Comparison of ENCODE assay signal across 10 cellular contexts in the genomic region with DNA sequence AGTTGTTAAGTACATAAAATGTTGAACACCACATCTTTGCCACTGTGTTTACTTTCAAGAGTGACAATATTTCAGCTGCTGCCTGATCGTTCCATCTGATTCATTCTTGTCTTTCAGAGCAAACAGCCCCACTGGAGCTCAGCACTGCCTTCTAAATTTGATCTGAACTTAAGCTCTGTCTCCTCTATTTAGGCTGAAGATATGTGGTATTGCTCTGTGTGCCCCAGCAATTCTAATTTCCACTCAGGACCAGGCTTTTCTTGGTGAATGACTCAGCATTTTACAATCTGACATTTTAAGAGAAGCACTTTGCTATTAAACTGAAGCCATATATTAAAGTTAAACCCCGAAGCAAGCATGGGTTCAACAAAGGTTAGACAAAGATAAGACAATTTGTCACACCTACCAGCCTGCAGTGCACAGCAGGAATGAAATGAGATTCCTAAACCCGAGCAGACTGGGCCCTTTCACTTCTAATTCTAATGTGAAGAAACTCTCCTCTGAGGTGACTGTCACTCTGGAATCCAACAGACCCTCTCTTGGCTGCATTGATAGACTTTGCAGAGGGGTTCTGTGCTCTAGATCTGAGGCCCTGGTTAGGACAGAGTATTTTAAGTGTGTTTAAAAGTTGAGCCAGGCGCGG. TPM values are rescaled to one million over a fixed set of nuclear protein-coding genes. Genes with fewer than 3 reads are reported as not detected.
DNase-seq lines count a peak whose midpoint lies in the region; ATAC-seq, FAIRE-seq and TF ChIP-seq lines count a peak whose summit lies in the region.
"Had no signal": no experiment of that assay in that cellular context is flagged by ENCODE, and none has a peak within 500 bp of the region (broad histone marks: within the 10 kb centered on the region; RNA-seq: fewer than 3 reads in every experiment).

No MANE protein-coding gene starts in this region.

- peak; percentile 25 for DNase-seq in AG08395 (ENCODE audit: low spot score)
- DNase-seq in HTR-8/SVneo (ENCODE audit: insufficient read length, low spot score), result no peak
- peak; percentile 54 for DNase-seq in adipocyte (ENCODE audit: low read depth)
- no peak for DNase-seq in left lung
- DNase-seq in activated naive CD4-positive, alpha-beta T cell (lab: John Stamatoyannopoulos, UW), result no peak
- no peak for DNase-seq in foreskin melanocyte
- no peak for DNase-seq in T-helper 1 cell
- DNase-seq: NK-92 treated with Interleukin-12 subunit alpha and Interleukin-12 subunit beta, amount 100 ng/mL, for 24 hours; ovary had no signal

- H3K4me1 ChIP-seq in adipocyte (ENCODE audit: control insufficient read depth, insufficient read depth, low read length), result peaks cover 8% of the 10 kb centered on the region
- peaks cover 0 to 8% of the 10 kb centered on the region in 2 donors for H3K4me1 ChIP-seq in left lung

- no peak overlapping the region for H3K27ac ChIP-seq in left lung
- H3K27ac ChIP-seq: ovary had no signal

- ATAC-seq in left lung, result peak; percentile 23
- no peak for ATAC-seq in GM21786 (IDR thresholded peaks at IDR 0.05; ENCODE audit: unreplicated experiment)

- H3K27me3 ChIP-seq in adipocyte (replicated peaks; ENCODE audit: control insufficient read depth, insufficient read depth, low read length), result no peaks in the 10 kb centered on the region
- no peaks in the 10 kb centered on the region for H3K27me3 ChIP-seq in left lung
- H3K27me3 ChIP-seq: ovary had no signal

- peak; percentile 73 for FAIRE-seq in HTR-8/SVneo (lab: Jason Lieb, UNC)

- no peaks in the 10 kb centered on the region for H3K9me3 ChIP-seq in adipocyte (ENCODE audit: control insufficient read depth, low read length)
- no peaks in the 10 kb centered on the region for H3K9me3 ChIP-seq in left lung
- H3K9me3 ChIP-seq: ovary had no signal

- H3K4me3 ChIP-seq in adipocyte (ENCODE audit: low read length) (no peak overlapping the region), left lung (no peak overlapping the region)
- H3K4me3 ChIP-seq: ovary had no signal

- no peaks in the 10 kb centered on the region for H3K36me3 ChIP-seq in adipocyte (ENCODE audit: control insufficient read depth, insufficient read depth, low read length, severe bottlenecking)
- no peaks in the 10 kb centered on the region for H3K36me3 ChIP-seq in left lung
- H3K36me3 ChIP-seq: ovary had no signal

- no peak for TF ChIP-seq CTCF in left lung (IDR thresholded peaks at IDR 0.05)

- intact Hi-C loops in left lung (cut with DNase I), result no loop called here

- peak overlapping the region; percentile 9 for H3K9ac ChIP-seq in adipocyte (ENCODE audit: low read length)

RNA-seq across cellular contexts. Expression of gene PLET1, which starts 41.7 kb away (rescaled TPM):
- not detected for total RNA-seq in left lung
- total RNA-seq: ovary had no signal

Comparison
In these comparisons a context has a peak if more than half of its experiments do, and no peak if none do; other contexts are left out.
1. DNase-seq: peak in AG08395 (single experiment) and adipocyte (single experiment); none in HTR-8/SVneo (single experiment), left lung (0 of 2), activated naive CD4-positive, alpha-beta T cell (0 of 4), foreskin melanocyte (single experiment) and T-helper 1 cell (0 of 5).